In the genomic region with DNA sequence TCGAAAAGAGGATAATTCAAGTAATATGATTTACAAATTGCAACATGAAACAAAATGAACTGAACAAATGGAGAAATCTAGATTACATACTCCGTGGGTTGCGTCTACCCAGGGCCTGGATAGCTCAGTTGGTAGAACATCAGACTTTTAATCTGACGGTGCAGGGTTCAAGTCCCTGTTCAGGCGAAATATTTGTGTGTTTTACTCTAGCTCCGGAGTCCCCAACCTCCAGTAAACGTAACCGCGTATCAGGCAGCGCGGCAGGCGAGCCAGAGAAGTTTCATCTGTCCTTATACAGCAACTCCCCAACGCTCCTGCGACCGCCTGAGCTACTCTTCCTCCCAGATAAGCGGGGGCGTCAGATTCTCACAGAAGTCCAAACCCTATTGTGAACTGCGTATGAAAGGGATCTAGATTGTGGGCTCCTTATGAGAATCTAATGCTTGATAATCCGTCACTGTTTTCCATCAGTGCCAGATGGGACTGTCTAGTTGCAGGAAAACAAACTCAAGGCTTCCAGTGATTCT, we compare ENCODE assay signal across 1 cellular context.
TF ChIP-seq lines count a peak whose summit lies in the region.

No MANE protein-coding gene starts in this region.

TF ChIP-seq in K562, 482 proteins besides CTCF, POLR2A, EP300 and RAD21 (continued from another document and continues in another):
- TF ChIP-seq, protein P1, sequence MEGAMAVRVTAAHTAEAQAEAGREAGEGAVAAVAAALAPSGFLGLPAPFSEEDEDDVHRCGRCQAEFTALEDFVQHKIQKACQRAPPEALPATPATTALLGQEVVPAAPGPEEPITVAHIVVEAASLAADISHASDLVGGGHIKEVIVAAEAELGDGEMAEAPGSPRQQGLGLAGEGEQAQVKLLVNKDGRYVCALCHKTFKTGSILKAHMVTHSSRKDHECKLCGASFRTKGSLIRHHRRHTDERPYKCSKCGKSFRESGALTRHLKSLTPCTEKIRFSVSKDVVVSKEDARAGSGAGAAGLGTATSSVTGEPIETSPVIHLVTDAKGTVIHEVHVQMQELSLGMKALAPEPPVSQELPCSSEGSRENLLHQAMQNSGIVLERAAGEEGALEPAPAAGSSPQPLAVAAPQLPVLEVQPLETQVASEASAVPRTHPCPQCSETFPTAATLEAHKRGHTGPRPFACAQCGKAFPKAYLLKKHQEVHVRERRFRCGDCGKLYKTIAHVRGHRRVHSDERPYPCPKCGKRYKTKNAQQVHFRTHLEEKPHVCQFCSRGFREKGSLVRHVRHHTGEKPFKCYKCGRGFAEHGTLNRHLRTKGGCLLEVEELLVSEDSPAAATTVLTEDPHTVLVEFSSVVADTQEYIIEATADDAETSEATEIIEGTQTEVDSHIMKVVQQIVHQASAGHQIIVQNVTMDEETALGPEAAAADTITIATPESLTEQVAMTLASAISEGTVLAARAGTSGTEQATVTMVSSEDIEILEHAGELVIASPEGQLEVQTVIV (CRISPR knock-in tag; IDR thresholded peaks at IDR 0.05; ENCODE audit: borderline replicate concordance), result no peak
- no peak for TF ChIP-seq SAFB (IDR thresholded peaks at IDR 0.05; ENCODE audit: borderline replicate concordance, low read depth, low read length)
- 0 out of 2 replicates have a peak, but pooled peaks have one; percentile 44 for TF ChIP-seq BACH1 (tag; IDR thresholded peaks at IDR 0.05)
- TF ChIP-seq KAT2B (IDR thresholded peaks at IDR 0.05; ENCODE audit: low read depth, low read length), result no peak
- TF ChIP-seq ILK (tag; IDR thresholded peaks at IDR 0.05; ENCODE audit: borderline replicate concordance, low read depth), result no peak
- no peak for TF ChIP-seq NCOA4 (IDR thresholded peaks at IDR 0.05; ENCODE audit: partially characterized antibody)
- TF ChIP-seq BCOR (IDR thresholded peaks at IDR 0.05), result peak; percentile 76
- TF ChIP-seq, protein P2, sequence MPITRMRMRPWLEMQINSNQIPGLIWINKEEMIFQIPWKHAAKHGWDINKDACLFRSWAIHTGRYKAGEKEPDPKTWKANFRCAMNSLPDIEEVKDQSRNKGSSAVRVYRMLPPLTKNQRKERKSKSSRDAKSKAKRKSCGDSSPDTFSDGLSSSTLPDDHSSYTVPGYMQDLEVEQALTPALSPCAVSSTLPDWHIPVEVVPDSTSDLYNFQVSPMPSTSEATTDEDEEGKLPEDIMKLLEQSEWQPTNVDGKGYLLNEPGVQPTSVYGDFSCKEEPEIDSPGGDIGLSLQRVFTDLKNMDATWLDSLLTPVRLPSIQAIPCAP (CRISPR knock-in tag; IDR thresholded peaks at IDR 0.05; ENCODE audit: borderline replicate concordance), result no peak
- no peak for TF ChIP-seq ASH1L (IDR thresholded peaks at IDR 0.05; ENCODE audit: borderline replicate concordance, low read depth, partially characterized antibody)
- peak; percentile 63 for TF ChIP-seq LEF1 (IDR thresholded peaks at IDR 0.05)
- TF ChIP-seq ZC3H11A (IDR thresholded peaks at IDR 0.05; ENCODE audit: low read depth, low read length), result no peak; the same call in 1 of the 2 replicates
- TF ChIP-seq RNF2 (IDR thresholded peaks at IDR 0.05), result peak; percentile 86
- TF ChIP-seq U2AF2 (optimal IDR thresholded peaks at IDR 0.05; ENCODE audit: low read depth, low read length), result no peak
- no peak; the same call in 1 of the 2 replicates for TF ChIP-seq HLTF (IDR thresholded peaks at IDR 0.05)
- no peak for TF ChIP-seq ZNF253 (CRISPR knock-in tag; conservative IDR thresholded peaks at IDR 0.05)
- TF ChIP-seq FUS (optimal IDR thresholded peaks at IDR 0.05; ENCODE audit: low read depth, low read length), result no peak
- TF ChIP-seq PCBP2 (IDR thresholded peaks at IDR 0.05; ENCODE audit: low read depth, low read length, poor library complexity, severe bottlenecking), result no peak
- TF ChIP-seq, protein P3, sequence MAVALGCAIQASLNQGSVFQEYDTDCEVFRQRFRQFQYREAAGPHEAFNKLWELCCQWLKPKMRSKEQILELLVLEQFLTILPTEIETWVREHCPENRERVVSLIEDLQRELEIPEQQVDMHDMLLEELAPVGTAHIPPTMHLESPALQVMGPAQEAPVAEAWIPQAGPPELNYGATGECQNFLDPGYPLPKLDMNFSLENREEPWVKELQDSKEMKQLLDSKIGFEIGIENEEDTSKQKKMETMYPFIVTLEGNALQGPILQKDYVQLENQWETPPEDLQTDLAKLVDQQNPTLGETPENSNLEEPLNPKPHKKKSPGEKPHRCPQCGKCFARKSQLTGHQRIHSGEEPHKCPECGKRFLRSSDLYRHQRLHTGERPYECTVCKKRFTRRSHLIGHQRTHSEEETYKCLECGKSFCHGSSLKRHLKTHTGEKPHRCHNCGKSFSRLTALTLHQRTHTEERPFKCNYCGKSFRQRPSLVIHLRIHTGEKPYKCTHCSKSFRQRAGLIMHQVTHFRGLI (CRISPR knock-in tag; IDR thresholded peaks at IDR 0.05), result no peak
- TF ChIP-seq ZNF347 (CRISPR knock-in tag; IDR thresholded peaks at IDR 0.05; ENCODE audit: low read depth), result no peak
- peak; percentile 88 for TF ChIP-seq ZKSCAN1 (IDR thresholded peaks at IDR 0.05; ENCODE audit: low read depth, low read length)
- no peak for TF ChIP-seq SMARCB1 (IDR thresholded peaks at IDR 0.05; ENCODE audit: insufficient read length, low read depth)
- TF ChIP-seq, protein P4, sequence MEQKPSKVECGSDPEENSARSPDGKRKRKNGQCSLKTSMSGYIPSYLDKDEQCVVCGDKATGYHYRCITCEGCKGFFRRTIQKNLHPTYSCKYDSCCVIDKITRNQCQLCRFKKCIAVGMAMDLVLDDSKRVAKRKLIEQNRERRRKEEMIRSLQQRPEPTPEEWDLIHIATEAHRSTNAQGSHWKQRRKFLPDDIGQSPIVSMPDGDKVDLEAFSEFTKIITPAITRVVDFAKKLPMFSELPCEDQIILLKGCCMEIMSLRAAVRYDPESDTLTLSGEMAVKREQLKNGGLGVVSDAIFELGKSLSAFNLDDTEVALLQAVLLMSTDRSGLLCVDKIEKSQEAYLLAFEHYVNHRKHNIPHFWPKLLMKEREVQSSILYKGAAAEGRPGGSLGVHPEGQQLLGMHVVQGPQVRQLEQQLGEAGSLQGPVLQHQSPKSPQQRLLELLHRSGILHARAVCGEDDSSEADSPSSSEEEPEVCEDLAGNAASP (IDR thresholded peaks at IDR 0.05), result no peak
- no peak for TF ChIP-seq ELF4 (CRISPR knock-in tag; IDR thresholded peaks at IDR 0.05)
- peak; percentile 99 for TF ChIP-seq BRD9 (IDR thresholded peaks at IDR 0.05; ENCODE audit: low read depth, partially characterized antibody)
- TF ChIP-seq NCOR1 (IDR thresholded peaks at IDR 0.05), result peak; percentile 61
- no peak for TF ChIP-seq TFAM (CRISPR knock-in tag; conservative IDR thresholded peaks at IDR 0.05)
- TF ChIP-seq, protein P5, sequence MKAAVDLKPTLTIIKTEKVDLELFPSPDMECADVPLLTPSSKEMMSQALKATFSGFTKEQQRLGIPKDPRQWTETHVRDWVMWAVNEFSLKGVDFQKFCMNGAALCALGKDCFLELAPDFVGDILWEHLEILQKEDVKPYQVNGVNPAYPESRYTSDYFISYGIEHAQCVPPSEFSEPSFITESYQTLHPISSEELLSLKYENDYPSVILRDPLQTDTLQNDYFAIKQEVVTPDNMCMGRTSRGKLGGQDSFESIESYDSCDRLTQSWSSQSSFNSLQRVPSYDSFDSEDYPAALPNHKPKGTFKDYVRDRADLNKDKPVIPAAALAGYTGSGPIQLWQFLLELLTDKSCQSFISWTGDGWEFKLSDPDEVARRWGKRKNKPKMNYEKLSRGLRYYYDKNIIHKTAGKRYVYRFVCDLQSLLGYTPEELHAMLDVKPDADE (conservative IDR thresholded peaks at IDR 0.05; ENCODE audit: control insufficient read depth, low read depth, low read length), result peak; percentile 93
- peak; percentile 59 to 95 for TF ChIP-seq HDAC1 (IDR thresholded peaks at IDR 0.05)
- TF ChIP-seq MEF2D (tag; conservative IDR thresholded peaks at IDR 0.05; ENCODE audit: low read depth), result no peak
- no peak; the same call in 1 of the 2 replicates for TF ChIP-seq TGIF2 (CRISPR knock-in tag; IDR thresholded peaks at IDR 0.05)
- TF ChIP-seq DDX20 (tag; IDR thresholded peaks at IDR 0.05; ENCODE audit: low read depth), result no peak
- TF ChIP-seq, protein P6, sequence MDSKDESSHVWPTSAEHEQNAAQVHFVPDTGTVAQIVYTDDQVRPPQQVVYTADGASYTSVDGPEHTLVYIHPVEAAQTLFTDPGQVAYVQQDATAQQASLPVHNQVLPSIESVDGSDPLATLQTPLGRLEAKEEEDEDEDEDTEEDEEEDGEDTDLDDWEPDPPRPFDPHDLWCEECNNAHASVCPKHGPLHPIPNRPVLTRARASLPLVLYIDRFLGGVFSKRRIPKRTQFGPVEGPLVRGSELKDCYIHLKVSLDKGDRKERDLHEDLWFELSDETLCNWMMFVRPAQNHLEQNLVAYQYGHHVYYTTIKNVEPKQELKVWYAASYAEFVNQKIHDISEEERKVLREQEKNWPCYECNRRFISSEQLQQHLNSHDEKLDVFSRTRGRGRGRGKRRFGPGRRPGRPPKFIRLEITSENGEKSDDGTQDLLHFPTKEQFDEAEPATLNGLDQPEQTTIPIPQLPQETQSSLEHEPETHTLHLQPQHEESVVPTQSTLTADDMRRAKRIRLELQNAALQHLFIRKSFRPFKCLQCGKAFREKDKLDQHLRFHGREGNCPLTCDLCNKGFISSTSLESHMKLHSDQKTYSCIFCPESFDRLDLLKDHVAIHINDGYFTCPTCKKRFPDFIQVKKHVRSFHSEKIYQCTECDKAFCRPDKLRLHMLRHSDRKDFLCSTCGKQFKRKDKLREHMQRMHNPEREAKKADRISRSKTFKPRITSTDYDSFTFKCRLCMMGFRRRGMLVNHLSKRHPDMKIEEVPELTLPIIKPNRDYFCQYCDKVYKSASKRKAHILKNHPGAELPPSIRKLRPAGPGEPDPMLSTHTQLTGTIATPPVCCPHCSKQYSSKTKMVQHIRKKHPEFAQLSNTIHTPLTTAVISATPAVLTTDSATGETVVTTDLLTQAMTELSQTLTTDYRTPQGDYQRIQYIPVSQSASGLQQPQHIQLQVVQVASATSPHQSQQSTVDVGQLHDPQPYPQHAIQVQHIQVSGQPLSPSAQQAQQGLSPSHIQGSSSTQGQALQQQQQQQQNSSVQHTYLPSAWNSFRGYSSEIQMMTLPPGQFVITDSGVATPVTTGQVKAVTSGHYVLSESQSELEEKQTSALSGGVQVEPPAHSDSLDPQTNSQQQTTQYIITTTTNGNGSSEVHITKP (IDR thresholded peaks at IDR 0.05; ENCODE audit: partially characterized antibody), result no peak
- TF ChIP-seq, protein P7, sequence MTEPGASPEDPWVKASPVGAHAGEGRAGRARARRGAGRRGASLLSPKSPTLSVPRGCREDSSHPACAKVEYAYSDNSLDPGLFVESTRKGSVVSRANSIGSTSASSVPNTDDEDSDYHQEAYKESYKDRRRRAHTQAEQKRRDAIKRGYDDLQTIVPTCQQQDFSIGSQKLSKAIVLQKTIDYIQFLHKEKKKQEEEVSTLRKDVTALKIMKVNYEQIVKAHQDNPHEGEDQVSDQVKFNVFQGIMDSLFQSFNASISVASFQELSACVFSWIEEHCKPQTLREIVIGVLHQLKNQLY (CRISPR knock-in tag; conservative IDR thresholded peaks at IDR 0.05), result no peak
- no peak for TF ChIP-seq TAF7 (tag; IDR thresholded peaks at IDR 0.05)
- peak; percentile 80 for TF ChIP-seq MTA3 (IDR thresholded peaks at IDR 0.05; ENCODE audit: borderline replicate concordance)
- TF ChIP-seq TCF7L2 (IDR thresholded peaks at IDR 0.05; ENCODE audit: low read depth, low read length), result no peak
- no peak; the same call in 1 of the 2 replicates for TF ChIP-seq HEY1 (CRISPR knock-in tag; IDR thresholded peaks at IDR 0.05; ENCODE audit: borderline replicate concordance)
- no peak for TF ChIP-seq PRMT5 (CRISPR knock-in tag; IDR thresholded peaks at IDR 0.05)
- TF ChIP-seq HMGN3 (IDR thresholded peaks at IDR 0.05; ENCODE audit: borderline replicate concordance, extremely low read depth, insufficient read length, low read depth, low read length), result no peak
- TF ChIP-seq CHD2 (IDR thresholded peaks at IDR 0.05; ENCODE audit: low read depth, low read length), result 0 out of 2 replicates have a peak, but pooled peaks have one; percentile 52
- TF ChIP-seq STAG1 (CRISPR knock-in tag; IDR thresholded peaks at IDR 0.05; ENCODE audit: borderline replicate concordance), result no peak
- TF ChIP-seq, protein P8, sequence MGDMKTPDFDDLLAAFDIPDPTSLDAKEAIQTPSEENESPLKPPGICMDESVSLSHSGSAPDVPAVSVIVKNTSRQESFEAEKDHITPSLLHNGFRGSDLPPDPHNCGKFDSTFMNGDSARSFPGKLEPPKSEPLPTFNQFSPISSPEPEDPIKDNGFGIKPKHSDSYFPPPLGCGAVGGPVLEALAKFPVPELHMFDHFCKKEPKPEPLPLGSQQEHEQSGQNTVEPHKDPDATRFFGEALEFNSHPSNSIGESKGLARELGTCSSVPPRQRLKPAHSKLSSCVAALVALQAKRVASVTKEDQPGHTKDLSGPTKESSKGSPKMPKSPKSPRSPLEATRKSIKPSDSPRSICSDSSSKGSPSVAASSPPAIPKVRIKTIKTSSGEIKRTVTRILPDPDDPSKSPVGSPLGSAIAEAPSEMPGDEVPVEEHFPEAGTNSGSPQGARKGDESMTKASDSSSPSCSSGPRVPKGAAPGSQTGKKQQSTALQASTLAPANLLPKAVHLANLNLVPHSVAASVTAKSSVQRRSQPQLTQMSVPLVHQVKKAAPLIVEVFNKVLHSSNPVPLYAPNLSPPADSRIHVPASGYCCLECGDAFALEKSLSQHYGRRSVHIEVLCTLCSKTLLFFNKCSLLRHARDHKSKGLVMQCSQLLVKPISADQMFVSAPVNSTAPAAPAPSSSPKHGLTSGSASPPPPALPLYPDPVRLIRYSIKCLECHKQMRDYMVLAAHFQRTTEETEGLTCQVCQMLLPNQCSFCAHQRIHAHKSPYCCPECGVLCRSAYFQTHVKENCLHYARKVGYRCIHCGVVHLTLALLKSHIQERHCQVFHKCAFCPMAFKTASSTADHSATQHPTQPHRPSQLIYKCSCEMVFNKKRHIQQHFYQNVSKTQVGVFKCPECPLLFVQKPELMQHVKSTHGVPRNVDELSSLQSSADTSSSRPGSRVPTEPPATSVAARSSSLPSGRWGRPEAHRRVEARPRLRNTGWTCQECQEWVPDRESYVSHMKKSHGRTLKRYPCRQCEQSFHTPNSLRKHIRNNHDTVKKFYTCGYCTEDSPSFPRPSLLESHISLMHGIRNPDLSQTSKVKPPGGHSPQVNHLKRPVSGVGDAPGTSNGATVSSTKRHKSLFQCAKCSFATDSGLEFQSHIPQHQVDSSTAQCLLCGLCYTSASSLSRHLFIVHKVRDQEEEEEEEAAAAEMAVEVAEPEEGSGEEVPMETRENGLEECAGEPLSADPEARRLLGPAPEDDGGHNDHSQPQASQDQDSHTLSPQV (IDR thresholded peaks at IDR 0.05), result peak; percentile 93
- TF ChIP-seq ZNF184 (CRISPR knock-in tag; IDR thresholded peaks at IDR 0.05), result no peak
